Comparison of ENCODE assay signal across 24 cellular contexts in genomic region chr17:73280191-73280590, GRCh38. TPM values are rescaled to one million over a fixed set of nuclear protein-coding genes. Genes with fewer than 3 reads are reported as not detected.
DNase-seq lines count a peak whose midpoint lies in the region; ATAC-seq, FAIRE-seq and TF ChIP-seq lines count a peak whose summit lies in the region.
"Had no signal": no experiment of that assay in that cellular context is flagged by ENCODE, and none has a peak within 500 bp of the region (broad histone marks: within the 10 kb centered on the region; RNA-seq: fewer than 3 reads in every experiment).

No MANE protein-coding gene starts in this region.

- CTCF ChIA-PET in RWPE1 (lab: Yijun Ruan, JAX) = no interaction called here

- DNase-seq in RWPE1 (ENCODE audit: low spot score) (no peak), caudate nucleus (lab: John Stamatoyannopoulos, UW) (peak in 1 of 61 donors; percentile 68), pancreas (peak in 1 of 6 donors; percentile 48), uterus (no peak), frontal cortex (ENCODE audit: low spot score in 2 of 2) (no peak), NCI-H2171 (lab: John Stamatoyannopoulos, UW) (no peak)
- no peak for DNase-seq in stimulated activated CD8-positive, alpha-beta memory T cell treated with anti-CD3 and anti-CD28 coated beads, Interleukin-4, amount 100 ng/mL, for 48 hours
- DNase-seq: BE2C; CD4-positive, CD25-positive, alpha-beta regulatory T cell; DMS79; GM23248; NCI-H1092 treated with DMSO at 0.1 percent for 48 hours; NCI-H146; NCI-H2029 treated with DMSO at 0.1 percent for 48 hours; NCI-H345; NCI-H524; NCI-H774; NK-92 treated with Interleukin-12 subunit alpha and Interleukin-12 subunit beta, amount 100 ng/mL, for 24 hours; SIG-M5 had no signal

- FAIRE-seq in pancreas (lab: Jason Lieb, UNC) (no peak), frontal cortex (lab: Jason Lieb, UNC) (no peak)

- POLR2A ChIA-PET in RWPE1 (lab: Yijun Ruan, JAX; ENCODE audit: low non-redundant PET) = interaction anchor here (0.5 kb wide), 1 partner anchor 27 kb away, joined by 3 read pairs; no protein-coding TSS in a partner anchor

- H3K4me3 ChIP-seq in pancreas = no peak overlapping the region
- H3K4me3 ChIP-seq in uterus = no peak overlapping the region
- H3K4me3 ChIP-seq: GM23248 had no signal

- H3K4me1 ChIP-seq in pancreas (peaks cover 20 to 29% (median 25%) of the 10 kb centered on the region in 3 donors), uterus (peaks cover 14 to 40% of the 10 kb centered on the region in 2 donors)

- ATAC-seq in pancreas = no peak

- H3K27me3 ChIP-seq in pancreas = no peaks in the 10 kb centered on the region
- H3K27me3 ChIP-seq in uterus = no peaks in the 10 kb centered on the region
- H3K27me3 ChIP-seq: BE2C had no signal

- no peaks in the 10 kb centered on the region for H3K9me3 ChIP-seq in pancreas
- H3K9me3 ChIP-seq in uterus = no peaks in the 10 kb centered on the region
- H3K9me3 ChIP-seq: BE2C had no signal

- no peak for TF ChIP-seq POLR2A in uterus (IDR thresholded peaks at IDR 0.05)

- H3K27ac ChIP-seq in RWPE1 (peak overlapping the region; percentile 68), caudate nucleus (ENCODE audit: low read depth, low read length) (peak overlapping the region; percentile 11), pancreas (peak overlapping the region in 3 of 4 donors; percentile 57 to 73 (median 60)), uterus (peak overlapping the region; percentile 87)
- H3K27ac ChIP-seq: GM23248, HL-60, KMS-11 had no signal

- H3K36me3 ChIP-seq in pancreas (peaks cover 0 to 17% (median 10%) of the 10 kb centered on the region in 3 donors), uterus (no peaks in the 10 kb centered on the region)

- 93 to 96% methylated on average over 12 of the region's 12 CpGs for WGBS in pancreas, 2 donors

- TF ChIP-seq CTCF in RWPE1 (conservative IDR thresholded peaks at IDR 0.05; ENCODE audit: low read depth) = no peak
- TF ChIP-seq CTCF in pancreas (IDR thresholded peaks at IDR 0.05) = no peak
- TF ChIP-seq CTCF in uterus (IDR thresholded peaks at IDR 0.05) = no peak

- intact Hi-C loops in pancreas (cut with DNase I) (no loop called here), uterus (cut with DNase I; ENCODE audit: low total_unique reads) (no loop called here)

RNA-seq across cellular contexts. Expression of gene CPSF4L, which starts 18.5 kb away (rescaled TPM):
- total RNA-seq in pancreas = under 1 TPM in 4 of 6 donors, not detected in 2; 0.19 to 0.67 (median 0.21) TPM
- polyA plus RNA-seq in pancreas = not detected
- total RNA-seq in uterus = under 1 TPM in 1 of 4 donors, not detected in 3; 0.34 TPM
- total RNA-seq in frontal cortex = not detected
- total RNA-seq: A673; CD4-positive, CD25-positive, alpha-beta regulatory T cell; GM23248; H9; HT-29 had no signal
- polyA plus RNA-seq: CD4-positive, CD25-positive, alpha-beta regulatory T cell; GM23248 had no signal

RNA-seq across cellular contexts. Expression of gene CDC42EP4, which starts 31.6 kb away (rescaled TPM):
- total RNA-seq in pancreas (10 to 100 TPM; 43.2 to 56.2 (median 46.9) TPM), uterus (100 to 1,000 TPM in 1 of 4 donors, 10 to 100 TPM in 3; 26.6 to 131 (median 70.7) TPM), frontal cortex (62.8 TPM)
- 10 to 100 TPM; 24.2 to 28.9 TPM for polyA plus RNA-seq in pancreas

Comparison
In these comparisons a context has a peak if more than half of its experiments do, and no peak if none do; other contexts are left out.
1. H3K27ac ChIP-seq: peak in every context shown above with its lines; median percentile 87 in uterus; 68 in RWPE1; 60 in pancreas; 11 in caudate nucleus.